1 cellular context compared by ENCODE assay signal in the genomic region with DNA sequence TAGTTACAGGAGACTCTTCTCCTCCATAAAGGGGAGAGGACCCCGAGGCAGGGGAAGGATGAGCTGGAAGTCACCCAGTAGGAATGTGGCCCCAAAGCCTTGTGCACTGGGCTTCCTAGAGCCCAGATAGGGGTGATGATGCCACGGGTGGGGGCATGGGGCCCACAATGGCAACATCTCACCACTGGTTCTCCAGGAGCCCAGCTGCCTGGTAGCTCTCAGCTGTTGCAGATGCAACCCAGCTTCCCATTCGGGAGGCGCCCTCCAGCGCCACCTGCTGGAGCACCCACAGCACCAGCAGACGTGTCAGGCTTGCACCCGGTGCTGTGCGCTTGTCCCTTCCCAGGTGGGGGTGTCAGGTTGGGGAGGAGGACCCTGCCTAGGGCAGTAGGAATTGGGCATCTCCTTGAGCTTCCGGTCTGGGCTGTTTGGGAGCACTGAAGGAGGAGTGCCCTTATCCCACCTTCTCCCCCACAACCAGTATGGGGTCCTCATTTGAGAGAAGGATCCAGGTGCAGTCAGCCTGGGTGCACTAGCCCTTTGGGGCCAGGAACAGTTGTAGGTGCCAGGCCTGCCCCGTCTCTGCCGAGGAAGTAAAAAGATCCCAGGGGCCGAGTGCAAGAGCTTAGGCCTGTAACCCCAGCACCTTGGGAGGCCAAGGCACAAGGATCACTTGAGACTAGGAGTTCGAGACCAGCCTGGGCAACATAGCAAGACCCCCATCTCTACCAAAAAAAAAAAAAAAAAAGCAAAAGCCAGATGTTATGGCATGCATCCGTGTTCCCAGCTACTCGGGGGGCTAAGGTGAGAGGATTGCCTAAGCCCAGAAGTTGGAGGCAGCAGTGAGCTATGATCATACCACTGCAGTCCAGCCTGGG.
TF ChIP-seq lines count a peak whose summit lies in the region.

No MANE protein-coding gene starts in this region.

TF ChIP-seq in endothelial cell of umbilical vein, 7 proteins besides CTCF, POLR2A, EP300 and RAD21:
- TF ChIP-seq JUN (IDR thresholded peaks at IDR 0.05; ENCODE audit: borderline replicate concordance, insufficient read depth, insufficient read length, low read depth) (no peak), EZH2 (IDR thresholded peaks at IDR 0.05; ENCODE audit: borderline replicate concordance, low read depth, low read length, severe bottlenecking) (no peak), MYC (IDR thresholded peaks at IDR 0.05; ENCODE audit: low read depth, low read length) (no peak), GATA2 (IDR thresholded peaks at IDR 0.05; ENCODE audit: insufficient read depth, insufficient read length, low read depth, low read length) (no peak), POLR2AphosphoS5 (IDR thresholded peaks at IDR 0.05; ENCODE audit: insufficient read depth, low read depth, low read length) (no peak)
- TF ChIP-seq, protein P1, sequence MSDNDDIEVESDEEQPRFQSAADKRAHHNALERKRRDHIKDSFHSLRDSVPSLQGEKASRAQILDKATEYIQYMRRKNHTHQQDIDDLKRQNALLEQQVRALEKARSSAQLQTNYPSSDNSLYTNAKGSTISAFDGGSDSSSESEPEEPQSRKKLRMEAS (IDR thresholded peaks at IDR 0.05; ENCODE audit: insufficient read depth, insufficient read length), result no peak
